In the genomic region with DNA sequence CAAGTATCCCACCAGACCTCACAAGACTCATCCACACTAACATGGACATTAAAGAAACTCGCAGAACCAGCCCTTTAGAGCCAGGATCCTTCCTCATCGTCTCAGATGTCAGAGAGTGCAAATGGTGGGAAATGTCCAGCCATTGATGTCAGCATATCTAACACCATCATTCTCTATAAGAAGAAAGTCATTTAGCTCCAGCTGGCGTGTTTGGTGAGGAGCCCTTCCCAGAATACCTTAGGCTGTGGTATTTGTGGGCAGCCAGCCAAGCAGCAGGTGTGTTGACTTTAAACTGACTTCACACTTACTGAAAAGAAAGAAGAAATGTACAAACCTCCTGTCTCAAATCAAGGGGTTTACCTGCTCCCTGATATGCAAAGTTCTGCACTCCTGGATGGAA, we compare ENCODE assay signal across 12 cellular contexts. TPM values are rescaled to one million over a fixed set of nuclear protein-coding genes. Genes with fewer than 3 reads are reported as not detected.
DNase-seq lines count a peak whose midpoint lies in the region; ATAC-seq, FAIRE-seq and TF ChIP-seq lines count a peak whose summit lies in the region.
"Had no signal": no experiment of that assay in that cellular context is flagged by ENCODE, and none has a peak within 500 bp of the region (broad histone marks: within the 10 kb centered on the region; RNA-seq: fewer than 3 reads in every experiment).

No MANE protein-coding gene starts in this region.

- no peak for TF ChIP-seq CTCF in mucosa of descending colon (IDR thresholded peaks at IDR 0.05)
- no peak for TF ChIP-seq CTCF in esophagus muscularis mucosa (IDR thresholded peaks at IDR 0.05)

- intact Hi-C loops in mucosa of descending colon (cut with DNase I, micrococcal nuclease) = no loop called here
- intact Hi-C loops in esophagus muscularis mucosa (cut with DNase I) = no loop called here

- no peaks in the 10 kb centered on the region for H3K27me3 ChIP-seq in esophagus muscularis mucosa

- no peak for FAIRE-seq in urothelium cell line (lab: Jason Lieb, UNC)

- H3K36me3 ChIP-seq in mucosa of descending colon (ENCODE audit: low read depth) (no peaks in the 10 kb centered on the region), esophagus muscularis mucosa (peaks cover 45 to 97% (median 82%) of the 10 kb centered on the region in 4 donors)

- no peaks in the 10 kb centered on the region for H3K9me3 ChIP-seq in mucosa of descending colon
- H3K9me3 ChIP-seq in esophagus muscularis mucosa = no peaks in the 10 kb centered on the region

- no peak for TF ChIP-seq POLR2A in esophagus muscularis mucosa (IDR thresholded peaks at IDR 0.05; ENCODE audit: low read depth)

- no peak for TF ChIP-seq EP300 in esophagus muscularis mucosa (IDR thresholded peaks at IDR 0.05)

- H3K4me1 ChIP-seq in mucosa of descending colon (ENCODE audit: low read depth) (peaks cover 20% of the 10 kb centered on the region), esophagus muscularis mucosa (peaks cover 0 to 10% (median under 1%) of the 10 kb centered on the region in 4 donors)

- peak; percentile 17 for DNase-seq in activated T-cell treated with anti-CD3 and anti-CD28 coated beads for 1 hour (ENCODE audit: low read depth)
- DNase-seq in activated T-cell treated with anti-CD3 and anti-CD28 coated beads for 4 hours = no peak
- peak; percentile 67 to 72 for DNase-seq in activated T-cell treated with anti-CD3 and anti-CD28 coated beads, Interleukin-2, amount 50 U/mL, for 48 hours
- DNase-seq in mucosa of descending colon = peak; percentile 83 to 92 (median 86)
- DNase-seq in urothelium cell line (ENCODE audit: low spot score) = peak; percentile 32
- DNase-seq in NCI-H1048 (lab: John Stamatoyannopoulos, UW) = no peak
- no peak for DNase-seq in esophagus muscularis mucosa (ENCODE audit: extremely low spot score)
- DNase-seq: Kasumi-1 had no signal

- no peak overlapping the region for H3K27ac ChIP-seq in esophagus muscularis mucosa (replicated peaks in 1 of 4)

- H3K4me3 ChIP-seq in mucosa of descending colon = no peak overlapping the region
- H3K4me3 ChIP-seq in esophagus muscularis mucosa = no peak overlapping the region
- H3K4me3 ChIP-seq: smooth muscle cell had no signal

- peak; percentile 78 for ATAC-seq in mucosa of descending colon
- ATAC-seq in HG02938 (IDR thresholded peaks at IDR 0.05; ENCODE audit: unreplicated experiment) = no peak
- ATAC-seq: HCT116 had no signal

- 92% methylated on average over 3 of the region's 3 CpGs for WGBS in esophagus muscularis mucosa

RNA-seq across cellular contexts. Expression of a gene that starts 17.3 kb away (rescaled TPM):
- total RNA-seq in mucosa of descending colon (10 to 100 TPM; 25.4 to 76.5 (median 27.7) TPM), esophagus muscularis mucosa (100 to 1,000 TPM in 1 of 4 donors, 10 to 100 TPM in 3; 64.1 to 122 (median 93.8) TPM)

RNA-seq across cellular contexts. Expression of a gene that starts 35.1 kb away (rescaled TPM):
- total RNA-seq in mucosa of descending colon (1 to 10 TPM; 1.5 to 3.6 (median 1.7) TPM), esophagus muscularis mucosa (1 to 10 TPM in 1 of 4 donors, under 1 TPM in 3; 0.39 to 7.1 (median 0.49) TPM)
- total RNA-seq: cerebellum had no signal

RNA-seq across cellular contexts. Expression of a gene that starts 48.9 kb away (rescaled TPM):
- total RNA-seq in mucosa of descending colon = under 1 TPM; 0.13 to 0.29 (median 0.20) TPM
- under 1 TPM in 1 of 4 donors, not detected in 3; 0.17 TPM for total RNA-seq in esophagus muscularis mucosa
- total RNA-seq: cerebellum had no signal

Comparison
In these comparisons a context has a peak if more than half of its experiments do, and no peak if none do; other contexts are left out.
1. DNase-seq: peak in activated T-cell treated with anti-CD3 and anti-CD28 coated beads for 1 hour (single experiment), activated T-cell treated with anti-CD3 and anti-CD28 coated beads, Interleukin-2, amount 50 U/mL, for 48 hours (2 of 2), mucosa of descending colon (3 of 3) and urothelium cell line (single experiment); none in activated T-cell treated with anti-CD3 and anti-CD28 coated beads for 4 hours (single experiment), NCI-H1048 (single experiment) and esophagus muscularis mucosa (single experiment).